ENCODE assay signal across 1 cellular context in genomic region chr7:50304911-50305621, GRCh38.
TF ChIP-seq lines count a peak whose summit lies in the region.

No MANE protein-coding gene starts in this region.

TF ChIP-seq in HEK293, 187 proteins besides CTCF, POLR2A, EP300 and RAD21 (continued from another document):
- no peak for TF ChIP-seq ZNF518A (tag by site-specific recombination; conservative IDR thresholded peaks at IDR 0.05; ENCODE audit: low read depth)
- TF ChIP-seq ZNF280D (tag by site-specific recombination; IDR thresholded peaks at IDR 0.05) = no peak
- no peak for TF ChIP-seq ZNF791 (tag by site-specific recombination; IDR thresholded peaks at IDR 0.05)
- TF ChIP-seq ZNF473 (tag by site-specific recombination; IDR thresholded peaks at IDR 0.05) = no peak
- TF ChIP-seq ZNF785 (tag by site-specific recombination; IDR thresholded peaks at IDR 0.05) = no peak
- no peak for TF ChIP-seq ZNF221 (tag by site-specific recombination; IDR thresholded peaks at IDR 0.05; ENCODE audit: borderline replicate concordance)
